Comparison of ENCODE assay signal across 18 cellular contexts in genomic region chr9:131872006-131872405, GRCh38.
DNase-seq lines count a peak whose midpoint lies in the region; ATAC-seq and TF ChIP-seq lines count a peak whose summit lies in the region.
"Had no signal": no experiment of that assay in that cellular context is flagged by ENCODE, and none has a peak within 500 bp of the region (broad histone marks: within the 10 kb centered on the region; RNA-seq: fewer than 3 reads in every experiment).

No MANE protein-coding gene starts in this region.

- ATAC-seq in left colon (no peak), GM19395 (IDR thresholded peaks at IDR 0.05; ENCODE audit: unreplicated experiment) (no peak)
- ATAC-seq: heart right ventricle; left lung; naive thymus-derived CD4-positive, alpha-beta T cell had no signal

- no TSS peak for BruUV-seq in Caco-2 (replicated peaks; lab: Mats Ljungman, UMichigan)

- H3K4me1 Mint-ChIP-seq in HFFc6 (ENCODE audit: low read depth) (peaks cover 14% of the 10 kb centered on the region), chondrocyte (ENCODE audit: low read depth) (no peaks in the 10 kb centered on the region), mesothelial cell of epicardium (peaks cover 14% of the 10 kb centered on the region), Caco-2 (ENCODE audit: low read depth, unreplicated experiment) (no peaks in the 10 kb centered on the region)
- H3K4me1 Mint-ChIP-seq: activated naive CD4-positive, alpha-beta T cell treated with anti-CD3 and anti-CD28 coated beads, Interleukin-2, amount 50 U/mL, for 24 hours had no signal

- peak; percentile 53 for TF ChIP-seq CTCF in BE2C (IDR thresholded peaks at IDR 0.05; ENCODE audit: low read depth, low read length)
- TF ChIP-seq CTCF in HFFc6 (IDR thresholded peaks at IDR 0.05), result peak; percentile 67
- TF ChIP-seq CTCF in chondrocyte (IDR thresholded peaks at IDR 0.05), result peak; percentile 44
- peak; percentile 26 for TF ChIP-seq CTCF in mesothelial cell of epicardium (IDR thresholded peaks at IDR 0.05; ENCODE audit: unreplicated experiment)
- TF ChIP-seq CTCF in vagina (IDR thresholded peaks at IDR 0.05), result no peak
- peak in 1 of 2 experiments; percentile 48 for TF ChIP-seq CTCF in Caco-2 (IDR thresholded peaks at IDR 0.05; ENCODE audit: insufficient read depth in 1 of 2, low read depth in 1 of 2, low read length in 1 of 2, severe bottlenecking in 1 of 2, unreplicated experiment in 1 of 2)

- H3K27me3 ChIP-seq in BE2C, result no peaks in the 10 kb centered on the region
- H3K27me3 ChIP-seq in vagina, result no peaks in the 10 kb centered on the region
- H3K27me3 ChIP-seq in Caco-2 (replicated peaks; ENCODE audit: control insufficient read depth, insufficient read depth, low read length), result no peaks in the 10 kb centered on the region
- H3K27me3 ChIP-seq: heart right ventricle, left lung, right atrium auricular region, upper lobe of left lung had no signal

- peaks cover 1% of the 10 kb centered on the region for H3K27me3 Mint-ChIP-seq in HFFc6 (ENCODE audit: insufficient read depth)
- no peaks in the 10 kb centered on the region for H3K27me3 Mint-ChIP-seq in chondrocyte (ENCODE audit: low read depth)
- H3K27me3 Mint-ChIP-seq in mesothelial cell of epicardium (ENCODE audit: low read depth), result no peaks in the 10 kb centered on the region
- no peaks in the 10 kb centered on the region for H3K27me3 Mint-ChIP-seq in Caco-2 (ENCODE audit: insufficient read depth, unreplicated experiment)
- H3K27me3 Mint-ChIP-seq: activated naive CD4-positive, alpha-beta T cell treated with anti-CD3 and anti-CD28 coated beads, Interleukin-2, amount 50 U/mL, for 24 hours; naive thymus-derived CD4-positive, alpha-beta T cell had no signal

- no peaks in the 10 kb centered on the region for H3K9me3 ChIP-seq in BE2C
- H3K9me3 ChIP-seq in vagina, result no peaks in the 10 kb centered on the region
- H3K9me3 ChIP-seq in Caco-2, result no peaks in the 10 kb centered on the region
- H3K9me3 ChIP-seq: heart right ventricle, left lung, right atrium auricular region, upper lobe of left lung had no signal

- DNase-seq in BE2C (no peak), HFFc6 (no peak), chondrocyte (ENCODE audit: low spot score) (no peak), mesothelial cell of epicardium (ENCODE audit: low spot score in 2 of 2, unreplicated experiment in 2 of 2) (no peak), vagina (ENCODE audit: extremely low spot score in 2 of 2) (no peak), left colon (no peak), Caco-2 (no peak)
- DNase-seq: caudate nucleus; GOT3; heart right ventricle; naive thymus-derived CD4-positive, alpha-beta T cell; stimulated activated CD4-positive, alpha-beta T cell treated with anti-CD3 and anti-CD28 coated beads, Interleukin-2, amount 100 ng/mL, for 48 hours; upper lobe of left lung had no signal

- H3K36me3 Mint-ChIP-seq in HFFc6 (ENCODE audit: low read depth) (peaks cover 10% of the 10 kb centered on the region), chondrocyte (ENCODE audit: low read depth) (peaks cover 11% of the 10 kb centered on the region), mesothelial cell of epicardium (no peaks in the 10 kb centered on the region), Caco-2 (ENCODE audit: insufficient read depth, unreplicated experiment) (peaks cover 13% of the 10 kb centered on the region)
- H3K36me3 Mint-ChIP-seq: activated naive CD4-positive, alpha-beta T cell treated with anti-CD3 and anti-CD28 coated beads, Interleukin-2, amount 50 U/mL, for 24 hours had no signal

- H3K4me3 Mint-ChIP-seq in HFFc6 (no peak overlapping the region), chondrocyte (ENCODE audit: unreplicated experiment) (no peak overlapping the region), mesothelial cell of epicardium (no peak overlapping the region), Caco-2 (ENCODE audit: unreplicated experiment) (no peak overlapping the region)
- H3K4me3 Mint-ChIP-seq: activated naive CD4-positive, alpha-beta T cell treated with anti-CD3 and anti-CD28 coated beads, Interleukin-2, amount 50 U/mL, for 24 hours; naive thymus-derived CD4-positive, alpha-beta T cell had no signal

- CTCF ChIA-PET in Caco-2 (lab: Charles Lee), result no interaction called here

- H3K36me3 ChIP-seq in BE2C (no peaks in the 10 kb centered on the region), vagina (no peaks in the 10 kb centered on the region), Caco-2 (ENCODE audit: control insufficient read depth, insufficient read depth, low read length) (no peaks in the 10 kb centered on the region)
- H3K36me3 ChIP-seq: right atrium auricular region had no signal

- no peak overlapping the region for H3K27ac ChIP-seq in vagina
- H3K27ac ChIP-seq: C4-2B, heart right ventricle, left lung, right atrium auricular region, upper lobe of left lung had no signal

- H3K4me1 ChIP-seq in BE2C, result peaks cover 19% of the 10 kb centered on the region
- peaks cover 5% of the 10 kb centered on the region for H3K4me1 ChIP-seq in vagina
- H3K4me1 ChIP-seq in Caco-2, result no peaks in the 10 kb centered on the region
- H3K4me1 ChIP-seq: heart right ventricle, left lung, right atrium auricular region, upper lobe of left lung had no signal

- intact Hi-C loops in vagina (cut with DNase I) (no loop called here), left colon (cut with DNase I, micrococcal nuclease) (no loop called here), Caco-2 (cut with micrococcal nuclease; ENCODE audit: unreplicated experiment) (no loop called here)

- H3K4me3 ChIP-seq in BE2C (ENCODE audit: low read depth, low read length) (no peak overlapping the region), vagina (no peak overlapping the region), Caco-2 (ENCODE audit: low read depth, low read length) (no peak overlapping the region)
- H3K4me3 ChIP-seq: heart right ventricle, left lung, right atrium auricular region, upper lobe of left lung had no signal

- no peak for TF ChIP-seq POLR2A in vagina (IDR thresholded peaks at IDR 0.05)

- no peaks in the 10 kb centered on the region for H3K9me3 Mint-ChIP-seq in HFFc6
- H3K9me3 Mint-ChIP-seq in chondrocyte (ENCODE audit: low read depth), result no peaks in the 10 kb centered on the region
- H3K9me3 Mint-ChIP-seq in mesothelial cell of epicardium, result no peaks in the 10 kb centered on the region
- no peaks in the 10 kb centered on the region for H3K9me3 Mint-ChIP-seq in Caco-2 (ENCODE audit: unreplicated experiment)
- H3K9me3 Mint-ChIP-seq: activated naive CD4-positive, alpha-beta T cell treated with anti-CD3 and anti-CD28 coated beads, Interleukin-2, amount 50 U/mL, for 24 hours; naive thymus-derived CD4-positive, alpha-beta T cell had no signal

- POLR2A ChIA-PET in Caco-2 (lab: Charles Lee), result no interaction called here

- H3K27ac Mint-ChIP-seq in HFFc6 (no peak overlapping the region), chondrocyte (ENCODE audit: unreplicated experiment) (no peak overlapping the region), mesothelial cell of epicardium (no peak overlapping the region), Caco-2 (ENCODE audit: unreplicated experiment) (no peak overlapping the region)
- H3K27ac Mint-ChIP-seq: activated naive CD4-positive, alpha-beta T cell treated with anti-CD3 and anti-CD28 coated beads, Interleukin-2, amount 50 U/mL, for 24 hours had no signal

Comparison
In these comparisons a context has a peak if more than half of its experiments do, and no peak if none do; other contexts are left out.
1. CTCF ChIP-seq: peak in BE2C (single experiment), HFFc6 (single experiment), chondrocyte (single experiment) and mesothelial cell of epicardium (single experiment); none in vagina (0 of 3).